1 cellular context compared by ENCODE assay signal in the genomic region with DNA sequence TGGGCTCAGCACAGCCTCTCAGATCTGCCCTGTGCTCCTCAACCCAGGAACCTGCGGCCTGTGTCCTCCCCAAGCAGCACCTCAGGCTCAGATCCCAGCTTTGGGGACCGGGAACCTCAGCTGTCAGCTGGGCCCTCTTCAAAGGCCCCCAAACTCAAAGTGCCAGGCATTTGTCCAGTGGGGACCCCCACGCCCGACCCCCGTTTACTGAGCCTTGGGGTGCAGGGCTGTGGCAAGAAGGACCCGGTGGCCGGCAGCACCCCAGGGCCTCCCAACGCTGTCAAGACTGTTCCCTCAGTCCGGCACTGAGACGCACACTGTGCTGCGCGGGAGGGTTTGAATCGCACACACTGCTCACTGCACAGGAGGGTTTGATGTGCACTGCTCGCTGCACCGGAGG.
TF ChIP-seq lines count a peak whose summit lies in the region.

No MANE protein-coding gene starts in this region.

TF ChIP-seq in HepG2, 621 proteins besides CTCF, POLR2A, EP300 and RAD21:
- TF ChIP-seq ZSCAN22 (CRISPR knock-in tag; IDR thresholded peaks at IDR 0.05) (no peak), MXD1 (CRISPR knock-in tag; IDR thresholded peaks at IDR 0.05) (no peak), NRL (CRISPR knock-in tag; IDR thresholded peaks at IDR 0.05; ENCODE audit: borderline replicate concordance) (no peak), FOXK2 (IDR thresholded peaks at IDR 0.05) (no peak), MLXIP (CRISPR knock-in tag; IDR thresholded peaks at IDR 0.05; ENCODE audit: borderline replicate concordance) (no peak), JDP2 (CRISPR knock-in tag; IDR thresholded peaks at IDR 0.05; ENCODE audit: borderline replicate concordance) (no peak), ZNF256 (CRISPR knock-in tag; conservative IDR thresholded peaks at IDR 0.05) (no peak), ZNF33A (CRISPR knock-in tag; IDR thresholded peaks at IDR 0.05; ENCODE audit: borderline replicate concordance) (no peak), TMF1 (CRISPR knock-in tag; IDR thresholded peaks at IDR 0.05; ENCODE audit: low read depth) (no peak), SNAI1 (CRISPR knock-in tag; IDR thresholded peaks at IDR 0.05; ENCODE audit: borderline replicate concordance) (no peak), KAT2B (IDR thresholded peaks at IDR 0.05; ENCODE audit: borderline replicate concordance, low read depth, low read length) (no peak), SOX5 (CRISPR knock-in tag; IDR thresholded peaks at IDR 0.05; ENCODE audit: borderline replicate concordance) (no peak), ZBTB33 (CRISPR knock-in tag; IDR thresholded peaks at IDR 0.05) (no peak), ZSCAN30 (CRISPR knock-in tag; IDR thresholded peaks at IDR 0.05) (no peak), ZBTB38 (CRISPR knock-in tag; IDR thresholded peaks at IDR 0.05) (no peak), IRX3 (CRISPR knock-in tag; IDR thresholded peaks at IDR 0.05; ENCODE audit: borderline replicate concordance, low read depth) (no peak), FOXO1 (CRISPR knock-in tag; IDR thresholded peaks at IDR 0.05) (no peak)
- TF ChIP-seq, protein P1, sequence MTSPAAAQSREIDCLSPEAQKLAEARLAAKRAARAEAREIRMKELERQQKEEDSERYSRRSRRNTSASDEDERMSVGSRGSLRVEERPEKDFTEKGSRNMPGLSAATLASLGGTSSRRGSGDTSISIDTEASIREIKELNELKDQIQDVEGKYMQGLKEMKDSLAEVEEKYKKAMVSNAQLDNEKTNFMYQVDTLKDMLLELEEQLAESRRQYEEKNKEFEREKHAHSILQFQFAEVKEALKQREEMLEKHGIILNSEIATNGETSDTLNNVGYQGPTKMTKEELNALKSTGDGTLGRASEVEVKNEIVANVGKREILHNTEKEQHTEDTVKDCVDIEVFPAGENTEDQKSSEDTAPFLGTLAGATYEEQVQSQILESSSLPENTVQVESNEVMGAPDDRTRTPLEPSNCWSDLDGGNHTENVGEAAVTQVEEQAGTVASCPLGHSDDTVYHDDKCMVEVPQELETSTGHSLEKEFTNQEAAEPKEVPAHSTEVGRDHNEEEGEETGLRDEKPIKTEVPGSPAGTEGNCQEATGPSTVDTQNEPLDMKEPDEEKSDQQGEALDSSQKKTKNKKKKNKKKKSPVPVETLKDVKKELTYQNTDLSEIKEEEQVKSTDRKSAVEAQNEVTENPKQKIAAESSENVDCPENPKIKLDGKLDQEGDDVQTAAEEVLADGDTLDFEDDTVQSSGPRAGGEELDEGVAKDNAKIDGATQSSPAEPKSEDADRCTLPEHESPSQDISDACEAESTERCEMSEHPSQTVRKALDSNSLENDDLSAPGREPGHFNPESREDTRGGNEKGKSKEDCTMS (CRISPR knock-in tag; conservative IDR thresholded peaks at IDR 0.05): no peak
- TF ChIP-seq, protein P2, sequence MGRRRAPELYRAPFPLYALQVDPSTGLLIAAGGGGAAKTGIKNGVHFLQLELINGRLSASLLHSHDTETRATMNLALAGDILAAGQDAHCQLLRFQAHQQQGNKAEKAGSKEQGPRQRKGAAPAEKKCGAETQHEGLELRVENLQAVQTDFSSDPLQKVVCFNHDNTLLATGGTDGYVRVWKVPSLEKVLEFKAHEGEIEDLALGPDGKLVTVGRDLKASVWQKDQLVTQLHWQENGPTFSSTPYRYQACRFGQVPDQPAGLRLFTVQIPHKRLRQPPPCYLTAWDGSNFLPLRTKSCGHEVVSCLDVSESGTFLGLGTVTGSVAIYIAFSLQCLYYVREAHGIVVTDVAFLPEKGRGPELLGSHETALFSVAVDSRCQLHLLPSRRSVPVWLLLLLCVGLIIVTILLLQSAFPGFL (CRISPR knock-in tag; IDR thresholded peaks at IDR 0.05): no peak
